Comparison of ENCODE assay signal across 8 cellular contexts in the genomic region with DNA sequence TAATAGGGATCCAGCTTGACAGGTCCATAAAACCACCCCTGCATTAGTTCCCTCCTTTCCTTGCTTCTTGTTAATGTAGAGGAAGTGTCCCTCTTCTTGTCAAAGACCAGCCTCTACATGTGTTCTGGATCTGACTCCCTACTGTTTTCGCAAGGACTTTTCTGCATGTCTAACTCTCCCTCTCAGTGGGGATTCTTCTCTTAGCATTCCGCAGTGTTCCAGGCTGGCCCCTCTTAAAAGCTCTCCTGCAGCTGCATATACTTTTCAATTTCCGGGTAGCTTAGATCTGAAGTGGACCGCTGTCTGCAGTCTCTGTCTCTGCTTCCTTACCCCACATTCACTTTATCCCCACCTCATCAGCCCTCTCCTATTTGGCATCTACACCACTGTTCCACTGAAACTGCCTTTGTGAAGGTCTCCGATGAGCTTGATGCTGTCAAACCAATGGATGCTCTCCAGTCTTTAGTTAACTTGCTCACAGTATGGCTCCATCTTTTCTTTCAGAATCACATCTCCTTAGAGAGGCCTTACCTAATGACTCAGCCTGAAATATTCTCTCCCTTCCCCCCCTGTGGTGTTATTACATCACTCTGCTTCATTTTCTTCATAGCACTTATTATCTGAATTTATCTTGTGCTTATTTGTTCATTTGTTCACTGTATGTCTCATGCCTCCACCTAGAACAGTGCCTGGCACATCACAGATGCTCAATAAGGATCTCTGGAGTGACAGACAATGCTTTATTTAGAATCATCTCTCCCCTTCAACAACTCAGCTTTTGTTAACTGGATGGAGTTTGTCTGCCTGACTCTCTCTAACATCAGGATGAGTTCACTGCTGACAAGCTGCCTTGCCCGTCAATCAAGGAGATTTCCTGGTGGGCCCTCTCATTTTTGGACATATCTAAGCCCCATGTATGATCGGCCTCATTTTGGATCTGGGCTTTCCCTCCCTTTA.
DNase-seq lines count a peak whose midpoint lies in the region; ATAC-seq and TF ChIP-seq lines count a peak whose summit lies in the region.

No MANE protein-coding gene starts in this region.

- 90 to 94% (median 93%) methylated on average over 7 of the region's 7 CpGs for WGBS in psoas muscle, 3 donors

- ATAC-seq in GM18867 (IDR thresholded peaks at IDR 0.05; ENCODE audit: unreplicated experiment) (peak; percentile 37), psoas muscle (peak in 3 of 4 donors; percentile 28 to 55 (median 33)), GM18858 (IDR thresholded peaks at IDR 0.05; ENCODE audit: unreplicated experiment) (no peak), HG03280 (IDR thresholded peaks at IDR 0.05; ENCODE audit: unreplicated experiment) (no peak)

- H3K27ac Mint-ChIP-seq in dendritic cell treated with granulocyte-macrophage colony-stimulating factor and Interleukin-4, amounts not matched to agents 40 ng/mL and 50 ng/mL, for 4 days: peak overlapping the region; percentile 3

- no peaks in the 10 kb centered on the region for H3K9me3 Mint-ChIP-seq in dendritic cell treated with granulocyte-macrophage colony-stimulating factor and Interleukin-4, amounts not matched to agents 40 ng/mL and 50 ng/mL, for 4 days

- no peak for TF ChIP-seq CTCF in psoas muscle (IDR thresholded peaks at IDR 0.05)

- no peaks in the 10 kb centered on the region for H3K36me3 ChIP-seq in psoas muscle (ENCODE audit: insufficient read depth in 1 of 2, low read depth in 1 of 2)

- no peak overlapping the region for H3K4me3 ChIP-seq in psoas muscle

- peaks cover 78% of the 10 kb centered on the region for H3K4me1 Mint-ChIP-seq in dendritic cell treated with granulocyte-macrophage colony-stimulating factor and Interleukin-4, amounts not matched to agents 40 ng/mL and 50 ng/mL, for 4 days (ENCODE audit: low read depth)

- H3K4me1 ChIP-seq in psoas muscle: no peaks in the 10 kb centered on the region

- DNase-seq in MV-4-11 (lab: John Stamatoyannopoulos, UW) (peak; percentile 47), psoas muscle (no peak), DMS79 (lab: John Stamatoyannopoulos, UW) (no peak), COR-L47 (lab: John Stamatoyannopoulos, UW) (no peak)

- H3K27me3 ChIP-seq in psoas muscle (ENCODE audit: insufficient read depth in 3 of 3, low read length in 2 of 3): no peaks in the 10 kb centered on the region

- H3K9me3 ChIP-seq in psoas muscle: no peaks in the 10 kb centered on the region

- no peak overlapping the region for H3K4me3 Mint-ChIP-seq in dendritic cell treated with granulocyte-macrophage colony-stimulating factor and Interleukin-4, amounts not matched to agents 40 ng/mL and 50 ng/mL, for 4 days

- H3K27me3 Mint-ChIP-seq in dendritic cell treated with granulocyte-macrophage colony-stimulating factor and Interleukin-4, amounts not matched to agents 40 ng/mL and 50 ng/mL, for 4 days: peaks cover 9% of the 10 kb centered on the region

- intact Hi-C loops in dendritic cell treated with granulocyte-macrophage colony-stimulating factor and Interleukin-4, amounts not matched to agents 40 ng/mL and 50 ng/mL, for 4 days (cut with micrococcal nuclease): loop anchor here (5.0 to 10.0 kb wide), 4 partner anchors 89 to 301 kb away; no protein-coding TSS in a partner anchor
- intact Hi-C loops in psoas muscle (cut with DNase I): no loop called here

- no peaks in the 10 kb centered on the region for H3K36me3 Mint-ChIP-seq in dendritic cell treated with granulocyte-macrophage colony-stimulating factor and Interleukin-4, amounts not matched to agents 40 ng/mL and 50 ng/mL, for 4 days (ENCODE audit: low read depth)

- H3K27ac ChIP-seq in psoas muscle: no peak overlapping the region

Comparison
In these comparisons a context has a peak if more than half of its experiments do, and no peak if none do; other contexts are left out.
1. ATAC-seq: peak in GM18867 (single experiment) and psoas muscle (3 of 4); none in GM18858 (single experiment) and HG03280 (single experiment).